Comparison of ENCODE assay signal across 1 cellular context in genomic region chr4:28557755-28558154, GRCh38.
TF ChIP-seq lines count a peak whose summit lies in the region.

No MANE protein-coding gene starts in this region.

TF ChIP-seq in GM23338, 12 proteins besides CTCF, POLR2A, EP300 and RAD21 (continued from another document):
- no peak for TF ChIP-seq ETS1 (IDR thresholded peaks at IDR 0.05)
- TF ChIP-seq JUNB (IDR thresholded peaks at IDR 0.05; ENCODE audit: unreplicated experiment): no peak
- TF ChIP-seq NANOG (IDR thresholded peaks at IDR 0.05; ENCODE audit: borderline replicate concordance): no peak
- TF ChIP-seq CREB1 (CRISPR knock-in tag; IDR thresholded peaks at IDR 0.05; ENCODE audit: low read depth): no peak
- no peak for TF ChIP-seq REST (IDR thresholded peaks at IDR 0.05; ENCODE audit: unreplicated experiment)
- TF ChIP-seq, protein P1, sequence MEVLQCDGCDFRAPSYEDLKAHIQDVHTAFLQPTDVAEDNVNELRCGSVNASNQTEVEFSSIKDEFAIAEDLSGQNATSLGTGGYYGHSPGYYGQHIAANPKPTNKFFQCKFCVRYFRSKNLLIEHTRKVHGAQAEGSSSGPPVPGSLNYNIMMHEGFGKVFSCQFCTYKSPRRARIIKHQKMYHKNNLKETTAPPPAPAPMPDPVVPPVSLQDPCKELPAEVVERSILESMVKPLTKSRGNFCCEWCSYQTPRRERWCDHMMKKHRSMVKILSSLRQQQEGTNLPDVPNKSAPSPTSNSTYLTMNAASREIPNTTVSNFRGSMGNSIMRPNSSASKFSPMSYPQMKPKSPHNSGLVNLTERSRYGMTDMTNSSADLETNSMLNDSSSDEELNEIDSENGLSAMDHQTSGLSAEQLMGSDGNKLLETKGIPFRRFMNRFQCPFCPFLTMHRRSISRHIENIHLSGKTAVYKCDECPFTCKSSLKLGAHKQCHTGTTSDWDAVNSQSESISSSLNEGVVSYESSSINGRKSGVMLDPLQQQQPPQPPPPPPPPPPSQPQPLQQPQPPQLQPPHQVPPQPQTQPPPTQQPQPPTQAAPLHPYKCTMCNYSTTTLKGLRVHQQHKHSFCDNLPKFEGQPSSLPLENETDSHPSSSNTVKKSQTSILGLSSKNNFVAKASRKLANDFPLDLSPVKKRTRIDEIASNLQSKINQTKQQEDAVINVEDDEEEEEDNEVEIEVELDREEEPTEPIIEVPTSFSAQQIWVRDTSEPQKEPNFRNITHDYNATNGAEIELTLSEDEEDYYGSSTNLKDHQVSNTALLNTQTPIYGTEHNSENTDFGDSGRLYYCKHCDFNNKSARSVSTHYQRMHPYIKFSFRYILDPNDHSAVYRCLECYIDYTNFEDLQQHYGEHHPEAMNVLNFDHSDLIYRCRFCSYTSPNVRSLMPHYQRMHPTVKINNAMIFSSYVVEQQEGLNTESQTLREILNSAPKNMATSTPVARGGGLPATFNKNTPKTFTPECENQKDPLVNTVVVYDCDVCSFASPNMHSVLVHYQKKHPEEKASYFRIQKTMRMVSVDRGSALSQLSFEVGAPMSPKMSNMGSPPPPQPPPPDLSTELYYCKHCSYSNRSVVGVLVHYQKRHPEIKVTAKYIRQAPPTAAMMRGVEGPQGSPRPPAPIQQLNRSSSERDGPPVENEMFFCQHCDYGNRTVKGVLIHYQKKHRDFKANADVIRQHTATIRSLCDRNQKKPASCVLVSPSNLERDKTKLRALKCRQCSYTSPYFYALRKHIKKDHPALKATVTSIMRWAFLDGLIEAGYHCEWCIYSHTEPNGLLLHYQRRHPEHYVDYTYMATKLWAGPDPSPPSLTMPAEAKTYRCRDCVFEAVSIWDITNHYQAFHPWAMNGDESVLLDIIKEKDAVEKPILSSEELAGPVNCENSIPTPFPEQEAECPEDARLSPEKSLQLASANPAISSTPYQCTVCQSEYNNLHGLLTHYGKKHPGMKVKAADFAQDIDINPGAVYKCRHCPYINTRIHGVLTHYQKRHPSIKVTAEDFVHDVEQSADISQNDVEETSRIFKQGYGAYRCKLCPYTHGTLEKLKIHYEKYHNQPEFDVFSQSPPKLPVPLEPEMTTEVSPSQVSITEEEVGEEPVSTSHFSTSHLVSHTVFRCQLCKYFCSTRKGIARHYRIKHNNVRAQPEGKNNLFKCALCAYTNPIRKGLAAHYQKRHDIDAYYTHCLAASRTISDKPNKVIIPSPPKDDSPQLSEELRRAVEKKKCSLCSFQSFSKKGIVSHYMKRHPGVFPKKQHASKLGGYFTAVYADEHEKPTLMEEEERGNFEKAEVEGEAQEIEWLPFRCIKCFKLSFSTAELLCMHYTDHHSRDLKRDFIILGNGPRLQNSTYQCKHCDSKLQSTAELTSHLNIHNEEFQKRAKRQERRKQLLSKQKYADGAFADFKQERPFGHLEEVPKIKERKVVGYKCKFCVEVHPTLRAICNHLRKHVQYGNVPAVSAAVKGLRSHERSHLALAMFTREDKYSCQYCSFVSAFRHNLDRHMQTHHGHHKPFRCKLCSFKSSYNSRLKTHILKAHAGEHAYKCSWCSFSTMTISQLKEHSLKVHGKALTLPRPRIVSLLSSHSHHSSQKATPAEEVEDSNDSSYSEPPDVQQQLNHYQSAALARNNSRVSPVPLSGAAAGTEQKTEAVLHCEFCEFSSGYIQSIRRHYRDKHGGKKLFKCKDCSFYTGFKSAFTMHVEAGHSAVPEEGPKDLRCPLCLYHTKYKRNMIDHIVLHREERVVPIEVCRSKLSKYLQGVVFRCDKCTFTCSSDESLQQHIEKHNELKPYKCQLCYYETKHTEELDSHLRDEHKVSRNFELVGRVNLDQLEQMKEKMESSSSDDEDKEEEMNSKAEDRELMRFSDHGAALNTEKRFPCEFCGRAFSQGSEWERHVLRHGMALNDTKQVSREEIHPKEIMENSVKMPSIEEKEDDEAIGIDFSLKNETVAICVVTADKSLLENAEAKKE (CRISPR knock-in tag; IDR thresholded peaks at IDR 0.05): no peak
